Comparison of ENCODE assay signal across 8 cellular contexts in genomic region chr2:160408205-160408561, GRCh38.
DNase-seq lines count a peak whose midpoint lies in the region; ATAC-seq and TF ChIP-seq lines count a peak whose summit lies in the region.

No MANE protein-coding gene starts in this region.

- H3K27ac ChIP-seq in cardiac muscle cell (peak overlapping the region; percentile 16), breast epithelium (peak overlapping the region; percentile 86 to 98)

- no peaks in the 10 kb centered on the region for H3K27me3 ChIP-seq in cardiac muscle cell
- no peaks in the 10 kb centered on the region for H3K27me3 ChIP-seq in breast epithelium
- no peaks in the 10 kb centered on the region for H3K27me3 ChIP-seq in mononuclear cell (ENCODE audit: insufficient read depth, low read length)

- intact Hi-C loops in left cardiac atrium (cut with DNase I) = loop anchor here (5.0 to 10.0 kb wide), 3 partner anchors 73 to 559 kb away; no protein-coding TSS in a partner anchor
- intact Hi-C loops in breast epithelium (cut with DNase I; ENCODE audit: low total_unique reads) = loop anchor here (5.0 kb wide), 1 partner anchor 859 kb away; no protein-coding TSS in a partner anchor

- H3K4me1 ChIP-seq in cardiac muscle cell (ENCODE audit: low read depth) (peaks cover 31% of the 10 kb centered on the region), breast epithelium (peaks cover 0 to 8% of the 10 kb centered on the region in 2 donors), mononuclear cell (ENCODE audit: insufficient read depth, low read length) (peaks cover 68% of the 10 kb centered on the region)

- no peak for TF ChIP-seq POLR2A in breast epithelium (IDR thresholded peaks at IDR 0.05)

- H3K36me3 ChIP-seq in cardiac muscle cell = no peaks in the 10 kb centered on the region
- H3K36me3 ChIP-seq in breast epithelium = no peaks in the 10 kb centered on the region

- no peaks in the 10 kb centered on the region for H3K9me3 ChIP-seq in cardiac muscle cell (ENCODE audit: low read depth)
- H3K9me3 ChIP-seq in breast epithelium = no peaks in the 10 kb centered on the region
- H3K9me3 ChIP-seq in mononuclear cell (ENCODE audit: low read depth, low read length) = no peaks in the 10 kb centered on the region

- H3K4me3 ChIP-seq in cardiac muscle cell (peak overlapping the region; percentile 23), breast epithelium (peak overlapping the region; percentile 90 to 96 (median 94)), mononuclear cell (ENCODE audit: low read length) (peak overlapping the region; percentile 29)

- TF ChIP-seq CTCF in cardiac muscle cell (IDR thresholded peaks at IDR 0.05; ENCODE audit: low read depth, low read length) (no peak), breast epithelium (IDR thresholded peaks at IDR 0.05) (no peak)

- ATAC-seq in left cardiac atrium (no peak), GM19395 (IDR thresholded peaks at IDR 0.05; ENCODE audit: unreplicated experiment) (no peak)

- DNase-seq in cardiac muscle cell (ENCODE audit: low read depth in 1 of 2, low spot score in 1 of 2) (no peak), left cardiac atrium (no peak), breast epithelium (ENCODE audit: low spot score in 2 of 2) (no peak), ureter (ENCODE audit: low spot score) (peak; percentile 49), NCI-H774 (lab: John Stamatoyannopoulos, UW) (no peak), superior temporal gyrus (ENCODE audit: extremely low spot score) (no peak)

Comparison
In these comparisons a context has a peak if more than half of its experiments do, and no peak if none do; other contexts are left out.
1. H3K4me3 ChIP-seq: peak in every context shown above with its lines; median percentile 94 in breast epithelium; 29 in mononuclear cell; 23 in cardiac muscle cell.